ENCODE assay signal across 22 cellular contexts in the genomic region with DNA sequence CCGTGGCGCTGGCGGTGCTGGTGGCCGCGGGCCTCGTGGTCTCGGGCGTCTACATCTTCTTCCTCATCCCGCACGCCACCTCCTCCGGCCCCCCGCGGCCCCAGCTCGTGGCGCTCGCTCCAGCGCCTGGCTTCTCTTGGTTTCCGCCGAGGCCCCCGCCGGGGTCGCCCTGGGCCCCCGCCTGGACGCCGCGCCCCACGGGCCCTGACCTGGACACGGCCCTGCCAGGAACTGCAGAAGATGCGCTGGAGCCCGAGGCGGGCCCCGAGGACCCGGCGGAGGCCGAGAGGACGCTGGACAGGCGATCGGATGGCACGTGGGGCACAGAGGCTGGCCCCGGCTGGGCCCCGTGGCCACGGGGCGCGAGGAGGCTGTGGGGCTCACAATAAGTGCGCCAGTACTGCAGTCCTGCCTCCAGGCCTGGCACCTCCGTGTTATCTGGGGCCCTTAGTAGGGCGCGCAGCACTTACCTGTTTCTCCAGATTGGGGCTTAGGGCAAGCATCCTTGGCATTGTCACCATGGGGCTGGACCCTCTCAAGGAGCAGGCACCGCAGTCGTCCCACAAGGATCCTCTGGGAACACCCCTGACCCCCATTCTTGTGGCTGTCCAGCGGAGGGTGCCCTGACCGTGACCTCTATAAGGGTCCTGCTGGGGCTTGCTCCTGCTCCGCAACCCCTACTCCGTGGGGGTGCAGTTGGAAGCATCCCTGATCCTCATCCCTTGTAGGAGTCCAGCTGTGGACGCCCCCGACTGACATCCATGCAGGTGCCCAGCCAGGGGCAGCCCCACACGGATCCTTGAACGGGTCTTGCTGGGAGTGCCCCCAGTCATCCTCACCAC. TPM values are rescaled to one million over a fixed set of nuclear protein-coding genes. Genes with fewer than 3 reads are reported as not detected.
DNase-seq lines count a peak whose midpoint lies in the region; ATAC-seq and TF ChIP-seq lines count a peak whose summit lies in the region.
"Had no signal": no experiment of that assay in that cellular context is flagged by ENCODE, and none has a peak within 500 bp of the region (broad histone marks: within the 10 kb centered on the region; RNA-seq: fewer than 3 reads in every experiment).

No MANE protein-coding gene starts in this region.

- H3K4me1 Mint-ChIP-seq in endodermal cell = peaks cover 10% of the 10 kb centered on the region
- peaks cover 13% of the 10 kb centered on the region for H3K4me1 Mint-ChIP-seq in chondrocyte (ENCODE audit: low read depth)

- peaks cover 6% of the 10 kb centered on the region for H3K4me1 ChIP-seq in endodermal cell (ENCODE audit: control insufficient read depth, insufficient read depth, low read length)
- peaks cover 7% of the 10 kb centered on the region for H3K4me1 ChIP-seq in mesendoderm (ENCODE audit: control insufficient read depth, low read depth, low read length)

- peak overlapping the region; percentile 42 for H3K56ac ChIP-seq in mesendoderm (ENCODE audit: low read length)

- peak; percentile 30 for DNase-seq in stimulated activated CD4-positive, alpha-beta T cell treated with anti-CD3 and anti-CD28 coated beads, Interleukin-15, amount 100 ng/mL, for 24 hours
- DNase-seq in stimulated activated CD4-positive, alpha-beta T cell treated with anti-CD3 and anti-CD28 coated beads, Interleukin-12 subunit alpha, Interleukin-12 subunit beta, amount 100 ng/mL, for 4 hours = no peak
- DNase-seq in endodermal cell (peak; percentile 65), mesendoderm (no peak), NCI-H526 (lab: John Stamatoyannopoulos, UW) (no peak), chondrocyte (ENCODE audit: low spot score) (no peak), NCI-H2227 (lab: John Stamatoyannopoulos, UW; ENCODE audit: unreplicated experiment) (no peak)
- DNase-seq: activated CD4-positive, alpha-beta T cell treated with anti-CD3 and anti-CD28 coated beads for 48 hours; amniotic stem cell; CD4-positive, alpha-beta T cell; central memory CD4-positive, alpha-beta T cell; glutamatergic neuron; KBM-7; MV-4-11; naive thymus-derived CD4-positive, alpha-beta T cell; NCI-H187 treated with DMSO at 0.1 percent for 48 hours; NCI-H446 treated with DMSO at 0.1 percent for 48 hours; small intestine had no signal

- H3K4me3 Mint-ChIP-seq in endodermal cell = no peak overlapping the region
- H3K4me3 Mint-ChIP-seq in chondrocyte (ENCODE audit: unreplicated experiment) = no peak overlapping the region
- H3K4me3 Mint-ChIP-seq: CD4-positive, alpha-beta T cell had no signal

- peak overlapping the region; percentile 24 for H3K18ac ChIP-seq in mesendoderm (ENCODE audit: low read length)

- H4K8ac ChIP-seq in mesendoderm (ENCODE audit: low read depth, low read length) = no peak overlapping the region

- no peaks in the 10 kb centered on the region for H3K9me3 ChIP-seq in endodermal cell (ENCODE audit: control insufficient read depth, low read length)

- H3K4me3 ChIP-seq in endodermal cell (ENCODE audit: low read length) (no peak overlapping the region), mesendoderm (ENCODE audit: low read length) (no peak overlapping the region)

- WGBS in endodermal cell (ENCODE audit: insufficient coverage in 1 of 2, insufficient read length in 1 of 2), 2 experiments = 90 to 91% methylated on average over 29 to 58 of the region's 58 CpGs
- no CpG with 5 or more reads among the region's 58 CpGs for WGBS in mesendoderm (ENCODE audit: extremely low coverage, insufficient coverage, low lambda C conversion rate)

- H3K23ac ChIP-seq in mesendoderm (ENCODE audit: low read length) = no peak overlapping the region

- no peak for ATAC-seq in GM18907 (IDR thresholded peaks at IDR 0.05; ENCODE audit: unreplicated experiment)
- ATAC-seq: naive thymus-derived CD4-positive, alpha-beta T cell had no signal

- no peak overlapping the region for H2AK5ac ChIP-seq in mesendoderm (ENCODE audit: low read length)

- H3K9ac ChIP-seq in endodermal cell (ENCODE audit: extremely low read depth, low read length, poor library complexity, severe bottlenecking) = no peak overlapping the region
- H3K9ac ChIP-seq in mesendoderm (ENCODE audit: low read length) = no peak overlapping the region

- H4K5ac ChIP-seq in mesendoderm (ENCODE audit: low read length) = no peak overlapping the region

- no peak overlapping the region for H2BK5ac ChIP-seq in mesendoderm (ENCODE audit: low read length)

- no peak overlapping the region for H2BK120ac ChIP-seq in mesendoderm (ENCODE audit: low read depth, low read length)

- H3K27ac ChIP-seq in endodermal cell (ENCODE audit: low read depth, low read length) (no peak overlapping the region), mesendoderm (ENCODE audit: low read depth, low read length) (no peak overlapping the region)
- H3K27ac ChIP-seq: HL-60 had no signal

- H3K27me3 Mint-ChIP-seq in endodermal cell (ENCODE audit: insufficient read depth) (peaks cover 57% of the 10 kb centered on the region), chondrocyte (ENCODE audit: low read depth) (no peaks in the 10 kb centered on the region)

- H3K27me3 ChIP-seq in endodermal cell (ENCODE audit: control insufficient read depth, insufficient read depth, low read length, poor library complexity, severe bottlenecking) (no peaks in the 10 kb centered on the region), mesendoderm (ENCODE audit: insufficient read depth, low read length, poor library complexity) (no peaks in the 10 kb centered on the region)

- no peak overlapping the region for H3K4ac ChIP-seq in mesendoderm (ENCODE audit: low read depth, low read length)

- H3K36me3 ChIP-seq in endodermal cell (ENCODE audit: control insufficient read depth, insufficient read depth, low read length) (peaks cover 31% of the 10 kb centered on the region), mesendoderm (ENCODE audit: control insufficient read depth, insufficient read depth, low read length) (peaks cover 15% of the 10 kb centered on the region)

- H3K27ac Mint-ChIP-seq in endodermal cell = no peak overlapping the region
- no peak overlapping the region for H3K27ac Mint-ChIP-seq in chondrocyte (ENCODE audit: unreplicated experiment)
- H3K27ac Mint-ChIP-seq: CD4-positive, alpha-beta T cell; naive thymus-derived CD4-positive, alpha-beta T cell had no signal

- H3K36me3 Mint-ChIP-seq in endodermal cell (ENCODE audit: low read depth) (peaks cover 26% of the 10 kb centered on the region), chondrocyte (ENCODE audit: low read depth) (peaks cover 16% of the 10 kb centered on the region)

- H3K9me3 Mint-ChIP-seq in endodermal cell = no peaks in the 10 kb centered on the region
- no peaks in the 10 kb centered on the region for H3K9me3 Mint-ChIP-seq in chondrocyte (ENCODE audit: low read depth)
- H3K9me3 Mint-ChIP-seq: CD4-positive, alpha-beta T cell had no signal

- H3K4me2 ChIP-seq in mesendoderm (ENCODE audit: low read length) = no peak overlapping the region

- H2BK15ac ChIP-seq in mesendoderm (replicated peaks; ENCODE audit: low read depth) = no peak overlapping the region

- no peaks in the 10 kb centered on the region for H3K79me2 ChIP-seq in mesendoderm (ENCODE audit: control insufficient read depth, insufficient read depth, low read length)

- TF ChIP-seq CTCF in endodermal cell (conservative IDR thresholded peaks at IDR 0.05) (no peak), chondrocyte (IDR thresholded peaks at IDR 0.05) (no peak)

- H3K79me1 ChIP-seq in mesendoderm (ENCODE audit: low read length) = no peaks in the 10 kb centered on the region

RNA-seq across cellular contexts. Expression of a gene that starts 1.5 kb away (rescaled TPM):
- total RNA-seq in endodermal cell (under 1 TPM; 0.82 to 0.92 TPM), chondrocyte (not detected in 3 replicates)
- polyA plus RNA-seq in endodermal cell (2013, experiment 1 of 2) = not detected
- polyA plus RNA-seq in endodermal cell (2013, experiment 2 of 2) = not detected
- 0.06 TPM for polyA plus RNA-seq in mesendoderm (2013, experiment 1 of 2)
- 0.10 TPM for polyA plus RNA-seq in mesendoderm (2013, experiment 2 of 2)
- total RNA-seq: posterior vena cava had no signal
- polyA plus RNA-seq: keratinocyte; naive thymus-derived CD4-positive, alpha-beta T cell; small intestine had no signal

RNA-seq across cellular contexts. Expression of a gene that starts 9.8 kb away (rescaled TPM):
- total RNA-seq in endodermal cell (1,000 to 10,000 TPM in 1 of 2 donors, 100 to 1,000 TPM in 1; 896 to 1,039 TPM), chondrocyte (624 to 792 TPM (median 634 TPM) in 3 replicates)
- polyA plus RNA-seq in endodermal cell (2013, experiment 1 of 2) = 1,332 TPM
- 1,223 TPM for polyA plus RNA-seq in endodermal cell (2013, experiment 2 of 2)
- 1,257 TPM for polyA plus RNA-seq in mesendoderm (2013, experiment 1 of 2)
- polyA plus RNA-seq in mesendoderm (2013, experiment 2 of 2) = 1,274 TPM

RNA-seq across cellular contexts. Expression of a gene that starts 11.5 kb away (rescaled TPM):
- total RNA-seq in endodermal cell = 10 to 100 TPM; 10.3 to 14.8 TPM
- 9.5 TPM for polyA plus RNA-seq in endodermal cell (2013, experiment 1 of 2)
- 10.8 TPM for polyA plus RNA-seq in endodermal cell (2013, experiment 2 of 2)
- polyA plus RNA-seq in mesendoderm (2013, experiment 1 of 2) = 2.0 TPM
- 1.9 TPM for polyA plus RNA-seq in mesendoderm (2013, experiment 2 of 2)
- total RNA-seq in chondrocyte = 10.2 to 11.1 TPM (median 10.7 TPM) in 3 replicates

RNA-seq across cellular contexts. Expression of a gene that starts 16.1 kb away (rescaled TPM):
- total RNA-seq in endodermal cell (1 to 10 TPM; 3.1 to 3.8 TPM), chondrocyte (2.0 to 3.5 TPM (median 2.5 TPM) in 3 replicates)
- polyA plus RNA-seq in endodermal cell (2013, experiment 1 of 2) = 3.6 TPM
- polyA plus RNA-seq in endodermal cell (2013, experiment 2 of 2) = 2.3 TPM
- 1.7 TPM for polyA plus RNA-seq in mesendoderm (2013, experiment 1 of 2)
- polyA plus RNA-seq in mesendoderm (2013, experiment 2 of 2) = 1.8 TPM

RNA-seq across cellular contexts. Expression of a gene that starts 34.4 kb away (rescaled TPM):
- 1 to 10 TPM; 5.2 to 5.9 TPM for total RNA-seq in endodermal cell
- polyA plus RNA-seq in endodermal cell (2013, experiment 1 of 2) = 5.0 TPM
- 4.1 TPM for polyA plus RNA-seq in endodermal cell (2013, experiment 2 of 2)
- 0.46 TPM for polyA plus RNA-seq in mesendoderm (2013, experiment 1 of 2)
- 0.49 TPM for polyA plus RNA-seq in mesendoderm (2013, experiment 2 of 2)
- total RNA-seq in chondrocyte = 0.65 to 0.69 TPM (median 0.68 TPM) in 3 replicates

Comparison
In these comparisons a context has a peak if more than half of its experiments do, and no peak if none do; other contexts are left out.
1. DNase-seq: peak in stimulated activated CD4-positive, alpha-beta T cell treated with anti-CD3 and anti-CD28 coated beads, Interleukin-15, amount 100 ng/mL, for 24 hours (single experiment) and endodermal cell (single experiment); none in stimulated activated CD4-positive, alpha-beta T cell treated with anti-CD3 and anti-CD28 coated beads, Interleukin-12 subunit alpha, Interleukin-12 subunit beta, amount 100 ng/mL, for 4 hours (single experiment), mesendoderm (single experiment), NCI-H526 (0 of 2), chondrocyte (single experiment) and NCI-H2227 (single experiment).